ENCODE assay signal across 7 cellular contexts in the genomic region with DNA sequence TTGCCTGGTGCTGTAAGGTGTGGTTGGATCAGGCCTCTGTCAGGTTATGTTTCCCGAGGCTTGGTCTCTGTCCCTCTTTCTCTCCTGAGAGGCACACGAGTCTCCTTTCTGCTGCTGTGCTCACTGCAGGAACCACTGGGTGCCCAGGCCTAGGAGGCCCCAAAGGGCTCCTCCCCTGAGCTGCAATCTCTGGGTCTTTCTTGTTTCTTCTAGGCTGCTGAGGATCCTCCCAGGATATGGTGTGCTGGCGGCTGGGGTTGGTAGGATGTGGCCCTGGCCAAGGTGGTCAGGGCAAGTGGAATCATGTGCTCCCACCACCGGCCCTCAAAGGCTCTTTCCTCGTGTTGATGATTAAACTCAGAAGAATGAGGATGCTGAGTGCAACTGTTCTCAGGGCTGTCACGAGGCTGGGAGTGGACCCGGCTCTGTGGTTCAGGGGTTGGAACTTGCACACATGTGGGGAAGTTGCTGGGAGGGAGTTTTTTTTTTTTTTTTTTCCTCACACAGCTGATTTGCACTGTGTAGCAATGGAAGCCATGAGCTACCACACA. TPM values are rescaled to one million over a fixed set of nuclear protein-coding genes. Genes with fewer than 3 reads are reported as not detected.
DNase-seq lines count a peak whose midpoint lies in the region; ATAC-seq and TF ChIP-seq lines count a peak whose summit lies in the region.

No MANE protein-coding gene starts in this region.

- H3K4me2 ChIP-seq in Karpas-422 (ENCODE audit: low read depth, low read length, poor library complexity, severe bottlenecking) = no peak overlapping the region

- 32 to 61% methylated on average over 4 to 7 of the region's 7 CpGs for WGBS in testis, 2 donors

- in situ Hi-C loops in KBM-7 (cut with MboI; ENCODE audit: low pct_unique_long_range_greater_than_20kb, low sequenced_read_pairs) = no loop called here
- in situ Hi-C loops in brain microvascular endothelial cell (cut with HindIII; ENCODE audit: low pct_ligation_motif_present, low sequenced_read_pairs) = no loop called here

- peak; percentile 66 for ATAC-seq in left colon

- DNase-seq in GM19238 (ENCODE audit: insufficient read length, low spot score) (peak; percentile 44), KBM-7 (peak; percentile 93), brain microvascular endothelial cell (peak; percentile 97), left colon (peak; percentile 49 to 80), testis (peak; percentile 83), GF-D8 (lab: John Stamatoyannopoulos, UW) (no peak), Karpas-422 (no peak)

- intact Hi-C loops in left colon (cut with DNase I, micrococcal nuclease) = no loop called here
- intact Hi-C loops in testis (cut with DNase I; ENCODE audit: low total_unique reads) = no loop called here

- H3K4me3 ChIP-seq in brain microvascular endothelial cell (ENCODE audit: low read depth, low read length) (no peak overlapping the region), testis (no peak overlapping the region), Karpas-422 (ENCODE audit: low read length) (no peak overlapping the region)

- no peak for TF ChIP-seq POLR2A in testis (IDR thresholded peaks at IDR 0.05)

- H3K36me3 ChIP-seq in brain microvascular endothelial cell (replicated peaks) (no peaks in the 10 kb centered on the region), testis (ENCODE audit: low read depth, missing control alignments) (no peaks in the 10 kb centered on the region), Karpas-422 (ENCODE audit: insufficient read depth, low read length) (no peaks in the 10 kb centered on the region)

- peak overlapping the region; percentile 70 for H3K27ac ChIP-seq in brain microvascular endothelial cell
- H3K27ac ChIP-seq in testis = peak overlapping the region; percentile 46 to 76
- no peak overlapping the region for H3K27ac ChIP-seq in Karpas-422 (ENCODE audit: low read length)

- peaks cover 3% of the 10 kb centered on the region for H3K4me1 ChIP-seq in testis
- H3K4me1 ChIP-seq in Karpas-422 (ENCODE audit: low read length) = no peaks in the 10 kb centered on the region

- H3K9me2 ChIP-seq in Karpas-422 (replicated peaks; ENCODE audit: insufficient read depth, low read length) = no peaks in the 10 kb centered on the region

- no peak for TF ChIP-seq CTCF in brain microvascular endothelial cell (IDR thresholded peaks at IDR 0.05; ENCODE audit: low read depth, low read length, missing control alignments)
- TF ChIP-seq CTCF in testis (IDR thresholded peaks at IDR 0.05) = no peak

- no peaks in the 10 kb centered on the region for H4K20me1 ChIP-seq in Karpas-422 (ENCODE audit: insufficient read depth, low read depth, low read length)

- H3K9me3 ChIP-seq in testis (no peaks in the 10 kb centered on the region), Karpas-422 (ENCODE audit: low read length) (no peaks in the 10 kb centered on the region)

- no peaks in the 10 kb centered on the region for H3K27me3 ChIP-seq in brain microvascular endothelial cell (replicated peaks)
- no peaks in the 10 kb centered on the region for H3K27me3 ChIP-seq in testis
- H3K27me3 ChIP-seq in Karpas-422 (ENCODE audit: low read length) = no peaks in the 10 kb centered on the region

- no peaks in the 10 kb centered on the region for H3K79me2 ChIP-seq in Karpas-422 (ENCODE audit: low read length)

- no peak overlapping the region for H3K9ac ChIP-seq in Karpas-422 (ENCODE audit: low read length)

- no peak overlapping the region for H2AFZ ChIP-seq in Karpas-422 (ENCODE audit: low read length)

RNA-seq across cellular contexts. Expression of a gene that starts 43.6 kb away (rescaled TPM):
- total RNA-seq in left colon (10 to 100 TPM; 25.6 to 66.7 TPM), testis (10 to 100 TPM; 44.3 to 45.6 TPM)
- 152 TPM for polyA plus RNA-seq in testis (ENCODE audit: insufficient read depth, low read depth, low replicate concordance)
- total RNA-seq in Karpas-422 (2014; rRNA removed; shearing (Covaris generic); ENCODE audit: low replicate concordance) = 61.0 and 76.4 TPM in 2 replicates

Comparison
In these comparisons a context has a peak if more than half of its experiments do, and no peak if none do; other contexts are left out.
1. DNase-seq: peak in GM19238 (single experiment), KBM-7 (single experiment), brain microvascular endothelial cell (single experiment), left colon (2 of 2) and testis (single experiment); none in GF-D8 (single experiment) and Karpas-422 (single experiment).